Comparison of ENCODE assay signal across 1 cellular context in genomic region chr10:49484501-49485230, GRCh38.
TF ChIP-seq lines count a peak whose summit lies in the region.

No MANE protein-coding gene starts in this region.

TF ChIP-seq in IMR-90, 13 proteins besides CTCF, POLR2A, EP300 and RAD21 (continued from another document):
- no peak for TF ChIP-seq MAZ (IDR thresholded peaks at IDR 0.05; ENCODE audit: borderline replicate concordance, low read depth, low read length)
- TF ChIP-seq ELK1 (IDR thresholded peaks at IDR 0.05; ENCODE audit: borderline replicate concordance, low read depth, low read length): no peak
- no peak for TF ChIP-seq FOS (IDR thresholded peaks at IDR 0.05; ENCODE audit: low read depth, low read length)
- no peak for TF ChIP-seq MXI1 (IDR thresholded peaks at IDR 0.05; ENCODE audit: borderline replicate concordance, low read depth, low read length)
- TF ChIP-seq USF2 (IDR thresholded peaks at IDR 0.05; ENCODE audit: low read depth, low read length): no peak
- TF ChIP-seq CHD1 (IDR thresholded peaks at IDR 0.05; ENCODE audit: low read depth, low read length): no peak
- no peak for TF ChIP-seq NFE2L2 (IDR thresholded peaks at IDR 0.05; ENCODE audit: low read depth, low read length)
- no peak for TF ChIP-seq RCOR1 (IDR thresholded peaks at IDR 0.05; ENCODE audit: insufficient replicate concordance, low read length)
